Comparison of ENCODE assay signal across 18 cellular contexts in genomic region chr1:195763146-195763906, GRCh38.
A peak's percentile ranks its signal among the peaks of the same experiment; 100 is the strongest.
DNase-seq lines count a peak whose midpoint lies in the region; ATAC-seq and TF ChIP-seq lines count a peak whose summit lies in the region.
"Had no signal": no experiment of that assay in that cellular context is flagged by ENCODE, and none has a peak within 500 bp of the region (broad histone marks: within the 10 kb centered on the region; RNA-seq: fewer than 3 reads in every experiment).

No MANE protein-coding gene starts in this region.

- H3K27me3 Mint-ChIP-seq in endodermal cell (ENCODE audit: insufficient read depth) (no peaks in the 10 kb centered on the region), mesothelial cell of epicardium (ENCODE audit: low read depth) (no peaks in the 10 kb centered on the region)
- H3K27me3 Mint-ChIP-seq: CD4-positive, alpha-beta memory T cell; central memory CD8-positive, alpha-beta T cell; stimulated activated naive CD8-positive, alpha-beta T cell treated with anti-CD3 and anti-CD28 coated beads, Interleukin-15, amount 100 ng/mL, for 72 hours had no signal

- H3K9me3 ChIP-seq in endodermal cell (ENCODE audit: control insufficient read depth, low read length) = no peaks in the 10 kb centered on the region
- H3K9me3 ChIP-seq: adrenal gland, upper lobe of right lung had no signal

- no peaks in the 10 kb centered on the region for H3K27me3 ChIP-seq in endodermal cell (ENCODE audit: control insufficient read depth, insufficient read depth, low read length, poor library complexity, severe bottlenecking)
- H3K27me3 ChIP-seq: adrenal gland, heart right ventricle, upper lobe of right lung had no signal

- no peaks in the 10 kb centered on the region for H3K4me1 Mint-ChIP-seq in endodermal cell
- H3K4me1 Mint-ChIP-seq in mesothelial cell of epicardium = no peaks in the 10 kb centered on the region
- H3K4me1 Mint-ChIP-seq: CD4-positive, alpha-beta memory T cell; central memory CD8-positive, alpha-beta T cell; stimulated activated naive CD8-positive, alpha-beta T cell treated with anti-CD3 and anti-CD28 coated beads, Interleukin-15, amount 100 ng/mL, for 72 hours had no signal

- H3K36me3 Mint-ChIP-seq in endodermal cell (ENCODE audit: low read depth) (no peaks in the 10 kb centered on the region), mesothelial cell of epicardium (no peaks in the 10 kb centered on the region)
- H3K36me3 Mint-ChIP-seq: CD4-positive, alpha-beta memory T cell had no signal

- no peaks in the 10 kb centered on the region for H3K36me3 ChIP-seq in endodermal cell (ENCODE audit: control insufficient read depth, insufficient read depth, low read length)
- H3K36me3 ChIP-seq: adrenal gland, heart right ventricle, upper lobe of right lung had no signal

- no peak overlapping the region for H3K4me3 Mint-ChIP-seq in endodermal cell
- H3K4me3 Mint-ChIP-seq in mesothelial cell of epicardium = no peak overlapping the region
- H3K4me3 Mint-ChIP-seq: CD4-positive, alpha-beta memory T cell; central memory CD8-positive, alpha-beta T cell; stimulated activated naive CD8-positive, alpha-beta T cell treated with anti-CD3 and anti-CD28 coated beads, Interleukin-15, amount 100 ng/mL, for 72 hours; T-helper 2 cell treated with Interferon-gamma antibody and Interleukin-4, amounts not matched to agents 5 μg/mL and 100 μg/mL, for 36 hours had no signal

- intact Hi-C loops in Right ventricle myocardium superior (cut with DNase I) = no loop called here
- intact Hi-C loops in cardiac septum (cut with DNase I) = no loop called here

- no peak overlapping the region for H3K9ac ChIP-seq in endodermal cell (ENCODE audit: extremely low read depth, low read length, poor library complexity, severe bottlenecking)

- no peak overlapping the region for H3K27ac Mint-ChIP-seq in endodermal cell
- no peak overlapping the region for H3K27ac Mint-ChIP-seq in mesothelial cell of epicardium
- H3K27ac Mint-ChIP-seq: CD4-positive, alpha-beta memory T cell; stimulated activated naive CD8-positive, alpha-beta T cell treated with anti-CD3 and anti-CD28 coated beads, Interleukin-15, amount 100 ng/mL, for 72 hours; T-helper 2 cell treated with Interferon-gamma antibody and Interleukin-4, amounts not matched to agents 5 μg/mL and 100 μg/mL, for 36 hours had no signal

- H3K4me1 ChIP-seq in endodermal cell (ENCODE audit: control insufficient read depth, insufficient read depth, low read length) = no peaks in the 10 kb centered on the region
- H3K4me1 ChIP-seq: adrenal gland, heart right ventricle, upper lobe of right lung had no signal

- ATAC-seq in Right ventricle myocardium superior (ENCODE audit: poor library complexity) = no peak
- ATAC-seq in GM18870 (IDR thresholded peaks at IDR 0.05; ENCODE audit: unreplicated experiment) = no peak
- ATAC-seq: heart right ventricle; Right ventricle myocardium inferior; stimulated activated naive CD8-positive, alpha-beta T cell treated with anti-CD3 and anti-CD28 coated beads, Interleukin-15, amount 100 ng/mL, for 72 hours; upper lobe of right lung had no signal

- WGBS in endodermal cell (ENCODE audit: insufficient coverage in 1 of 2, insufficient read length in 1 of 2), 2 experiments = 94 to 100% methylated on average over 5 to 22 of the region's 22 CpGs

- DNase-seq in Right ventricle myocardium superior = peak; percentile 26
- DNase-seq in cardiac septum (ENCODE audit: low spot score) = no peak
- peak; percentile 78 for DNase-seq in NCI-H774 (lab: John Stamatoyannopoulos, UW)
- peak; percentile 51 for DNase-seq in endodermal cell
- DNase-seq in HPDE6-E6E7 (ENCODE audit: extremely low spot score) = no peak
- DNase-seq in SIG-M5 treated with dmso at 0.1 percent for 504 hours (lab: John Stamatoyannopoulos, UW; ENCODE audit: unreplicated experiment) = no peak
- no peak for DNase-seq in mesothelial cell of epicardium (ENCODE audit: low spot score in 2 of 2, unreplicated experiment in 2 of 2)
- DNase-seq: activated CD4-positive, CD25-positive, alpha-beta regulatory T cell treated with anti-CD3 and anti-CD28 coated beads, Interleukin-2, amount 50 U/mL, for 72 hours; adrenal gland; CD4-positive, alpha-beta memory T cell; effector memory CD4-positive, alpha-beta T cell; heart right ventricle; stimulated activated naive CD8-positive, alpha-beta T cell treated with anti-CD3 and anti-CD28 coated beads, Interleukin-15, amount 100 ng/mL, for 72 hours; upper lobe of right lung had no signal

- H3K9me3 Mint-ChIP-seq in endodermal cell (no peaks in the 10 kb centered on the region), mesothelial cell of epicardium (peaks cover 4% of the 10 kb centered on the region)
- H3K9me3 Mint-ChIP-seq: CD4-positive, alpha-beta memory T cell; stimulated activated naive CD8-positive, alpha-beta T cell treated with anti-CD3 and anti-CD28 coated beads, Interleukin-15, amount 100 ng/mL, for 72 hours; T-helper 2 cell treated with Interferon-gamma antibody and Interleukin-4, amounts not matched to agents 5 μg/mL and 100 μg/mL, for 36 hours had no signal

- H3K27ac ChIP-seq in endodermal cell (ENCODE audit: low read depth, low read length) = no peak overlapping the region
- H3K27ac ChIP-seq: adrenal gland, heart right ventricle, upper lobe of right lung had no signal

- no peak overlapping the region for H3K4me3 ChIP-seq in endodermal cell (ENCODE audit: low read length)
- H3K4me3 ChIP-seq: adrenal gland, heart right ventricle, upper lobe of right lung had no signal

- TF ChIP-seq CTCF in endodermal cell (conservative IDR thresholded peaks at IDR 0.05) (no peak), mesothelial cell of epicardium (IDR thresholded peaks at IDR 0.05; ENCODE audit: unreplicated experiment) (no peak)

Comparison
In these comparisons a context has a peak if more than half of its experiments do, and no peak if none do; other contexts are left out.
1. DNase-seq: peak in Right ventricle myocardium superior (single experiment), NCI-H774 (single experiment) and endodermal cell (single experiment); none in cardiac septum (single experiment), HPDE6-E6E7 (single experiment), SIG-M5 treated with dmso at 0.1 percent for 504 hours (single experiment) and mesothelial cell of epicardium (0 of 2).